ENCODE assay signal across 1 cellular context in the genomic region with DNA sequence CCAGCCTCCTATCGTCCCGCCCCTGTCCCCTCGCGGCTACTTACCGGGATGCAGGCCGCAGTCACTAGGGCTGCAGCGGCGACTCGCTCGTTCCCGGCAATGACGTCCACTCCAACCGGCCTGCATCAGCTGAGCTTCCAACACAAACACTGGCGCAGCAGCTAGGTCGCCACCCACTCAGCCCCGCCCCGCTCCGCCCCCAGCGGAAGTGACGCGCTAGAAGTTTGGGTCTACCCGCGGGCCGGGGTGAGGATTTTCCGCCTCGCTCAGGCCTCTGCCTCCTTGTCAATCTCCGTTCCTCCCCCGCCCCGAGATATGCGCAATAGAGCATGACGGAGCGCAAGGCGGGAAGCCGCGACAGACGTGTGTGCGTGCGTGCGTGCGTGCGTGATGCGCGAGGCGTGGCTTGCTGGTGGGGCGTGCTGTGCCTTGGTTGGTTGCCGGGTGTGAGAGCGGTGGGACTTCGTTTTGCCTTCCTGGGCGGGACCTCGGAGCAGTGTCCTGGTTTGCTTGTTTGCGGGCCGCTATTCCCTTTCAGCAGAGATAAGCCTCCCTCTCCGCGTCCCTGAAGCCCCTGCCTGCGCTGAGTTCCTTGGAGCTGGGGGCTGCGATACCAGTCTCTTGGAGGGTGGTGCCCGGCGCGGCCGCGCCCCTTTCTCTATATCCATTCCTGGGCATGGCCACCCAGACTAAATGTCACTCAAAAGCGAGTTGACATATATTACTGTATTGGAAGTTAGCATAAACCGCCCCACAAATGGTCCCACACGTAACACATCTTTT.
TF ChIP-seq lines count a peak whose summit lies in the region.

A gene with protein sequence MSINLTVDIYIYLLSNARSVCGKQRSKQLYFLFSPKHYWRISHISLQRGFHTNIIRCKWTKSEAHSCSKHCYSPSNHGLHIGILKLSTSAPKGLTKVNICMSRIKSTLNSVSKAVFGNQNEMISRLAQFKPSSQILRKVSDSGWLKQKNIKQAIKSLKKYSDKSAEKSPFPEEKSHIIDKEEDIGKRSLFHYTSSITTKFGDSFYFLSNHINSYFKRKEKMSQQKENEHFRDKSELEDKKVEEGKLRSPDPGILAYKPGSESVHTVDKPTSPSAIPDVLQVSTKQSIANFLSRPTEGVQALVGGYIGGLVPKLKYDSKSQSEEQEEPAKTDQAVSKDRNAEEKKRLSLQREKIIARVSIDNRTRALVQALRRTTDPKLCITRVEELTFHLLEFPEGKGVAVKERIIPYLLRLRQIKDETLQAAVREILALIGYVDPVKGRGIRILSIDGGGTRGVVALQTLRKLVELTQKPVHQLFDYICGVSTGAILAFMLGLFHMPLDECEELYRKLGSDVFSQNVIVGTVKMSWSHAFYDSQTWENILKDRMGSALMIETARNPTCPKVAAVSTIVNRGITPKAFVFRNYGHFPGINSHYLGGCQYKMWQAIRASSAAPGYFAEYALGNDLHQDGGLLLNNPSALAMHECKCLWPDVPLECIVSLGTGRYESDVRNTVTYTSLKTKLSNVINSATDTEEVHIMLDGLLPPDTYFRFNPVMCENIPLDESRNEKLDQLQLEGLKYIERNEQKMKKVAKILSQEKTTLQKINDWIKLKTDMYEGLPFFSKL (minus strand): TSS at position 151 of the 783 bp plus-strand sequence. CDS start 10,644 bp downstream, outside the sequence.

TF ChIP-seq in K562, 482 proteins besides CTCF, POLR2A, EP300 and RAD21 (continued from another document and continues in another):
- TF ChIP-seq SREBF1 (IDR thresholded peaks at IDR 0.05; ENCODE audit: borderline replicate concordance, low read depth, low read length) (0 out of 2 replicates have a peak, but pooled peaks have one; percentile 2), ZNF134 (CRISPR knock-in tag; conservative IDR thresholded peaks at IDR 0.05) (no peak), KHSRP (IDR thresholded peaks at IDR 0.05) (0 out of 2 replicates have a peak, but pooled peaks have one; percentile 50), STAT5B (CRISPR knock-in tag; IDR thresholded peaks at IDR 0.05) (no peak), STAT5A (IDR thresholded peaks at IDR 0.05; ENCODE audit: borderline replicate concordance, low read length) (0 out of 2 replicates have a peak, but pooled peaks have one; percentile 12), KLF6 (CRISPR knock-in tag; IDR thresholded peaks at IDR 0.05; ENCODE audit: borderline replicate concordance) (peak; percentile 71; the same call in 1 of the 2 replicates), ZBTB17 (CRISPR knock-in tag; IDR thresholded peaks at IDR 0.05) (peak; percentile 15), BACH1 (tag; IDR thresholded peaks at IDR 0.05) (no peak), HLTF (IDR thresholded peaks at IDR 0.05) (no peak), SAFB (IDR thresholded peaks at IDR 0.05; ENCODE audit: borderline replicate concordance, low read depth, low read length) (no peak; the same call in 1 of the 2 replicates), GATAD2B (IDR thresholded peaks at IDR 0.05; ENCODE audit: borderline replicate concordance) (no peak), CHCHD3 (CRISPR knock-in tag; IDR thresholded peaks at IDR 0.05) (no peak), MAFK (IDR thresholded peaks at IDR 0.05; ENCODE audit: low read length) (peak; percentile 1; the same call in 1 of the 2 replicates), PRMT5 (CRISPR knock-in tag; IDR thresholded peaks at IDR 0.05) (no peak), ZC3H11A (IDR thresholded peaks at IDR 0.05; ENCODE audit: low read depth, low read length) (no peak), MYBL2 (IDR thresholded peaks at IDR 0.05; ENCODE audit: low read depth) (no peak), MYBL2 (CRISPR knock-in tag; IDR thresholded peaks at IDR 0.05; ENCODE audit: borderline replicate concordance) (no peak), SRSF1 (IDR thresholded peaks at IDR 0.05; ENCODE audit: low read depth, low read length) (no peak), ZNF224 (CRISPR knock-in tag; IDR thresholded peaks at IDR 0.05) (no peak), ASH1L (IDR thresholded peaks at IDR 0.05; ENCODE audit: borderline replicate concordance, low read depth, partially characterized antibody) (no peak), PHF8 (IDR thresholded peaks at IDR 0.05; ENCODE audit: borderline replicate concordance, low read length) (peak; percentile 90), TAL1 (IDR thresholded peaks at IDR 0.05) (no peak), ETV6 (IDR thresholded peaks at IDR 0.05; ENCODE audit: borderline replicate concordance in 1 of 2, low read depth in 2 of 2, low read length in 1 of 2) (no peak; a peak in 1 of 4 replicates), ETV6 (CRISPR knock-in tag; IDR thresholded peaks at IDR 0.05; ENCODE audit: borderline replicate concordance) (0 out of 2 replicates have a peak, but pooled peaks have one; percentile 9), ZNF140 (CRISPR knock-in tag; IDR thresholded peaks at IDR 0.05) (no peak), CREM (IDR thresholded peaks at IDR 0.05; ENCODE audit: low read depth) (peak; percentile 97), CHD2 (IDR thresholded peaks at IDR 0.05; ENCODE audit: low read depth, low read length) (no peak; the same call in 1 of the 2 replicates), SMAD2 (IDR thresholded peaks at IDR 0.05; ENCODE audit: low read depth, low read length) (no peak), POU5F1 (IDR thresholded peaks at IDR 0.05; ENCODE audit: borderline replicate concordance, low read depth, low read length, partially characterized antibody) (no peak), FUS (optimal IDR thresholded peaks at IDR 0.05; ENCODE audit: low read depth, low read length) (no peak), POLR3G (IDR thresholded peaks at IDR 0.05; ENCODE audit: extremely low read depth, insufficient read length, insufficient replicate concordance) (no peak), RBM14 (IDR thresholded peaks at IDR 0.05; ENCODE audit: borderline replicate concordance, insufficient read depth, low read depth, low read length) (no peak), U2AF2 (optimal IDR thresholded peaks at IDR 0.05; ENCODE audit: low read depth, low read length) (no peak), HNRNPK (IDR thresholded peaks at IDR 0.05; ENCODE audit: low read depth, low read length, poor library complexity, severe bottlenecking) (no peak)
- TF ChIP-seq, protein P1, sequence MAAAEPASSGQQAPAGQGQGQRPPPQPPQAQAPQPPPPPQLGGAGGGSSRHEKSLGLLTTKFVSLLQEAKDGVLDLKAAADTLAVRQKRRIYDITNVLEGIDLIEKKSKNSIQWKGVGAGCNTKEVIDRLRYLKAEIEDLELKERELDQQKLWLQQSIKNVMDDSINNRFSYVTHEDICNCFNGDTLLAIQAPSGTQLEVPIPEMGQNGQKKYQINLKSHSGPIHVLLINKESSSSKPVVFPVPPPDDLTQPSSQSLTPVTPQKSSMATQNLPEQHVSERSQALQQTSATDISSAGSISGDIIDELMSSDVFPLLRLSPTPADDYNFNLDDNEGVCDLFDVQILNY (CRISPR knock-in tag; IDR thresholded peaks at IDR 0.05), result no peak; the same call in 1 of the 2 replicates
- TF ChIP-seq, protein P2, sequence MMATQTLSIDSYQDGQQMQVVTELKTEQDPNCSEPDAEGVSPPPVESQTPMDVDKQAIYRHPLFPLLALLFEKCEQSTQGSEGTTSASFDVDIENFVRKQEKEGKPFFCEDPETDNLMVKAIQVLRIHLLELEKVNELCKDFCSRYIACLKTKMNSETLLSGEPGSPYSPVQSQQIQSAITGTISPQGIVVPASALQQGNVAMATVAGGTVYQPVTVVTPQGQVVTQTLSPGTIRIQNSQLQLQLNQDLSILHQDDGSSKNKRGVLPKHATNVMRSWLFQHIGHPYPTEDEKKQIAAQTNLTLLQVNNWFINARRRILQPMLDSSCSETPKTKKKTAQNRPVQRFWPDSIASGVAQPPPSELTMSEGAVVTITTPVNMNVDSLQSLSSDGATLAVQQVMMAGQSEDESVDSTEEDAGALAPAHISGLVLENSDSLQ (IDR thresholded peaks at IDR 0.05), result peak; percentile 99
- TF ChIP-seq, protein P3, sequence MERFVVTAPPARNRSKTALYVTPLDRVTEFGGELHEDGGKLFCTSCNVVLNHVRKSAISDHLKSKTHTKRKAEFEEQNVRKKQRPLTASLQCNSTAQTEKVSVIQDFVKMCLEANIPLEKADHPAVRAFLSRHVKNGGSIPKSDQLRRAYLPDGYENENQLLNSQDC (CRISPR knock-in tag; IDR thresholded peaks at IDR 0.05), result no peak
- TF ChIP-seq, protein P4, sequence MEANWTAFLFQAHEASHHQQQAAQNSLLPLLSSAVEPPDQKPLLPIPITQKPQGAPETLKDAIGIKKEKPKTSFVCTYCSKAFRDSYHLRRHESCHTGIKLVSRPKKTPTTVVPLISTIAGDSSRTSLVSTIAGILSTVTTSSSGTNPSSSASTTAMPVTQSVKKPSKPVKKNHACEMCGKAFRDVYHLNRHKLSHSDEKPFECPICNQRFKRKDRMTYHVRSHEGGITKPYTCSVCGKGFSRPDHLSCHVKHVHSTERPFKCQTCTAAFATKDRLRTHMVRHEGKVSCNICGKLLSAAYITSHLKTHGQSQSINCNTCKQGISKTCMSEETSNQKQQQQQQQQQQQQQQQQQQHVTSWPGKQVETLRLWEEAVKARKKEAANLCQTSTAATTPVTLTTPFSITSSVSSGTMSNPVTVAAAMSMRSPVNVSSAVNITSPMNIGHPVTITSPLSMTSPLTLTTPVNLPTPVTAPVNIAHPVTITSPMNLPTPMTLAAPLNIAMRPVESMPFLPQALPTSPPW (CRISPR knock-in tag; IDR thresholded peaks at IDR 0.05), result peak; percentile 85
- TF ChIP-seq, protein P5, sequence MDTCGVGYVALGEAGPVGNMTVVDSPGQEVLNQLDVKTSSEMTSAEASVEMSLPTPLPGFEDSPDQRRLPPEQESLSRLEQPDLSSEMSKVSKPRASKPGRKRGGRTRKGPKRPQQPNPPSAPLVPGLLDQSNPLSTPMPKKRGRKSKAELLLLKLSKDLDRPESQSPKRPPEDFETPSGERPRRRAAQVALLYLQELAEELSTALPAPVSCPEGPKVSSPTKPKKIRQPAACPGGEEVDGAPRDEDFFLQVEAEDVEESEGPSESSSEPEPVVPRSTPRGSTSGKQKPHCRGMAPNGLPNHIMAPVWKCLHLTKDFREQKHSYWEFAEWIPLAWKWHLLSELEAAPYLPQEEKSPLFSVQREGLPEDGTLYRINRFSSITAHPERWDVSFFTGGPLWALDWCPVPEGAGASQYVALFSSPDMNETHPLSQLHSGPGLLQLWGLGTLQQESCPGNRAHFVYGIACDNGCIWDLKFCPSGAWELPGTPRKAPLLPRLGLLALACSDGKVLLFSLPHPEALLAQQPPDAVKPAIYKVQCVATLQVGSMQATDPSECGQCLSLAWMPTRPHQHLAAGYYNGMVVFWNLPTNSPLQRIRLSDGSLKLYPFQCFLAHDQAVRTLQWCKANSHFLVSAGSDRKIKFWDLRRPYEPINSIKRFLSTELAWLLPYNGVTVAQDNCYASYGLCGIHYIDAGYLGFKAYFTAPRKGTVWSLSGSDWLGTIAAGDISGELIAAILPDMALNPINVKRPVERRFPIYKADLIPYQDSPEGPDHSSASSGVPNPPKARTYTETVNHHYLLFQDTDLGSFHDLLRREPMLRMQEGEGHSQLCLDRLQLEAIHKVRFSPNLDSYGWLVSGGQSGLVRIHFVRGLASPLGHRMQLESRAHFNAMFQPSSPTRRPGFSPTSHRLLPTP (IDR thresholded peaks at IDR 0.05; ENCODE audit: borderline replicate concordance, extremely low read depth, insufficient read length), result no peak
- TF ChIP-seq, protein P6, sequence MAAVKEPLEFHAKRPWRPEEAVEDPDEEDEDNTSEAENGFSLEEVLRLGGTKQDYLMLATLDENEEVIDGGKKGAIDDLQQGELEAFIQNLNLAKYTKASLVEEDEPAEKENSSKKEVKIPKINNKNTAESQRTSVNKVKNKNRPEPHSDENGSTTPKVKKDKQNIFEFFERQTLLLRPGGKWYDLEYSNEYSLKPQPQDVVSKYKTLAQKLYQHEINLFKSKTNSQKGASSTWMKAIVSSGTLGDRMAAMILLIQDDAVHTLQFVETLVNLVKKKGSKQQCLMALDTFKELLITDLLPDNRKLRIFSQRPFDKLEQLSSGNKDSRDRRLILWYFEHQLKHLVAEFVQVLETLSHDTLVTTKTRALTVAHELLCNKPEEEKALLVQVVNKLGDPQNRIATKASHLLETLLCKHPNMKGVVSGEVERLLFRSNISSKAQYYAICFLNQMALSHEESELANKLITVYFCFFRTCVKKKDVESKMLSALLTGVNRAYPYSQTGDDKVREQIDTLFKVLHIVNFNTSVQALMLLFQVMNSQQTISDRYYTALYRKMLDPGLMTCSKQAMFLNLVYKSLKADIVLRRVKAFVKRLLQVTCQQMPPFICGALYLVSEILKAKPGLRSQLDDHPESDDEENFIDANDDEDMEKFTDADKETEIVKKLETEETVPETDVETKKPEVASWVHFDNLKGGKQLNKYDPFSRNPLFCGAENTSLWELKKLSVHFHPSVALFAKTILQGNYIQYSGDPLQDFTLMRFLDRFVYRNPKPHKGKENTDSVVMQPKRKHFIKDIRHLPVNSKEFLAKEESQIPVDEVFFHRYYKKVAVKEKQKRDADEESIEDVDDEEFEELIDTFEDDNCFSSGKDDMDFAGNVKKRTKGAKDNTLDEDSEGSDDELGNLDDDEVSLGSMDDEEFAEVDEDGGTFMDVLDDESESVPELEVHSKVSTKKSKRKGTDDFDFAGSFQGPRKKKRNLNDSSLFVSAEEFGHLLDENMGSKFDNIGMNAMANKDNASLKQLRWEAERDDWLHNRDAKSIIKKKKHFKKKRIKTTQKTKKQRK (IDR thresholded peaks at IDR 0.05; ENCODE audit: borderline replicate concordance, low read depth, low read length), result 0 out of 2 replicates have a peak, but pooled peaks have one; percentile 22
- TF ChIP-seq, protein P7, sequence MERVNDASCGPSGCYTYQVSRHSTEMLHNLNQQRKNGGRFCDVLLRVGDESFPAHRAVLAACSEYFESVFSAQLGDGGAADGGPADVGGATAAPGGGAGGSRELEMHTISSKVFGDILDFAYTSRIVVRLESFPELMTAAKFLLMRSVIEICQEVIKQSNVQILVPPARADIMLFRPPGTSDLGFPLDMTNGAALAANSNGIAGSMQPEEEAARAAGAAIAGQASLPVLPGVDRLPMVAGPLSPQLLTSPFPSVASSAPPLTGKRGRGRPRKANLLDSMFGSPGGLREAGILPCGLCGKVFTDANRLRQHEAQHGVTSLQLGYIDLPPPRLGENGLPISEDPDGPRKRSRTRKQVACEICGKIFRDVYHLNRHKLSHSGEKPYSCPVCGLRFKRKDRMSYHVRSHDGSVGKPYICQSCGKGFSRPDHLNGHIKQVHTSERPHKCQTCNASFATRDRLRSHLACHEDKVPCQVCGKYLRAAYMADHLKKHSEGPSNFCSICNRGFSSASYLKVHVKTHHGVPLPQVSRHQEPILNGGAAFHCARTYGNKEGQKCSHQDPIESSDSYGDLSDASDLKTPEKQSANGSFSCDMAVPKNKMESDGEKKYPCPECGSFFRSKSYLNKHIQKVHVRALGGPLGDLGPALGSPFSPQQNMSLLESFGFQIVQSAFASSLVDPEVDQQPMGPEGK (CRISPR knock-in tag; IDR thresholded peaks at IDR 0.05; ENCODE audit: borderline replicate concordance), result no peak
- TF ChIP-seq, protein P8, sequence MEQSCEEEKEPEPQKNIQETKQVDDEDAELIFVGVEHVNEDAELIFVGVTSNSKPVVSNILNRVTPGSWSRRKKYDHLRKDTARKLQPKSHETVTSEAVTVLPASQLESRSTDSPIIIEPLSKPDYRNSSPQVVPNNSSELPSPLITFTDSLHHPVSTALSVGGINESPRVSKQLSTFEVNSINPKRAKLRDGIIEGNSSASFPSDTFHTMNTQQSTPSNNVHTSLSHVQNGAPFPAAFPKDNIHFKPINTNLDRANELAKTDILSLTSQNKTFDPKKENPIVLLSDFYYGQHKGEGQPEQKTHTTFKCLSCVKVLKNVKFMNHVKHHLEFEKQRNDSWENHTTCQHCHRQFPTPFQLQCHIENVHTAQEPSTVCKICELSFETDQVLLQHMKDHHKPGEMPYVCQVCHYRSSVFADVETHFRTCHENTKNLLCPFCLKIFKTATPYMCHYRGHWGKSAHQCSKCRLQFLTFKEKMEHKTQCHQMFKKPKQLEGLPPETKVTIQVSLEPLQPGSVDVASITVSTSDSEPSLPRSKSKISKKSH (CRISPR knock-in tag; IDR thresholded peaks at IDR 0.05), result no peak
